ENCODE assay signal across 9 cellular contexts in the genomic region with DNA sequence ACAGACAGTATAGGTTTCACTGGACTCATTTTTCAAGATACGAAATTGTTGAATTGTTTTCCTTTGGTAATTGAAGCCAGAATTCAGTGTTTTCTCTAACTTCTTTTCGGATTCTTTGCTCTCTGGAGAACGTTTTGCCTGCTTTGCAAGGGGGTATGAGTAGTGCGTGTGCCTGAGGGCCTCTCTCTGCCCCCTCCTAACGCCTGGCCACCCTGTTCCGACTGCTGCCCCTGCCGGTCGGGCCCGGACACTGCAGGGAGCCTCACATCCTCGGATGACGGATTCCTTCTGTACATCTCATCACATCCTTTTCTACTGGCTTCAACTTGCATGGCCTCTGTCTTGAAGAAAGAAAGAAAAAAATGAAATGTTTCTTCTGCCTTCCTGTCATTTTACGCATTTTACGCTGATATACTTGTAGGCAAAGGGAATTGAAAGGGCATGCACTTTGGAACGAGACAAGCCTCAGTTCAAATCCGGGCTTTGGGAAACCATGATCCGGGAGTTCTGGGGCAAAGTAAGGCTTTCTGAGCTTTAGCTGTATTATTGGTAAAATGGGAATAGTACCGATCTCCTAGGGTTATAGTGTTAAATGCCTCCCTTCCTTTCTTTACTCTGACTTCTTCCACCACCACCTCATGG.
A peak's percentile ranks its signal among the peaks of the same experiment; 100 is the strongest.
DNase-seq lines count a peak whose midpoint lies in the region; FAIRE-seq and TF ChIP-seq lines count a peak whose summit lies in the region.
"Had no signal": no experiment of that assay in that cellular context is flagged by ENCODE, and none has a peak within 500 bp of the region (broad histone marks: within the 10 kb centered on the region; RNA-seq: fewer than 3 reads in every experiment).

No MANE protein-coding gene starts in this region.

- TF ChIP-seq CTCF in HFF-Myc (IDR thresholded peaks at IDR 0.05; ENCODE audit: low read depth, low read length, missing control alignments) (peak; percentile 91), astrocyte (IDR thresholded peaks at IDR 0.05; ENCODE audit: insufficient read depth, low read depth, low read length) (peak; percentile 55), right atrium auricular region (IDR thresholded peaks at IDR 0.05) (peak; percentile 60 to 77), thyroid gland (IDR thresholded peaks at IDR 0.05) (peak in 5 of 6 experiments; percentile 31 to 61 (median 53))

- H3K4me1 ChIP-seq in astrocyte (ENCODE audit: insufficient read depth, low read length) (no peaks in the 10 kb centered on the region), right atrium auricular region (peaks cover 0 to 13% of the 10 kb centered on the region in 2 donors), thyroid gland (peaks cover 4 to 22% of the 10 kb centered on the region in 2 donors)

- 61 to 63% methylated on average over 17 of the region's 17 CpGs for WGBS in thyroid gland, 2 donors

- H3K4me2 ChIP-seq in astrocyte (ENCODE audit: low read length): no peak overlapping the region

- no peak overlapping the region for H3K4me3 Mint-ChIP-seq in astrocyte (ENCODE audit: unreplicated experiment)

- peaks cover 19% of the 10 kb centered on the region for H3K4me1 Mint-ChIP-seq in astrocyte (ENCODE audit: low read depth, unreplicated experiment)

- H3K4me3 ChIP-seq in HFF-Myc (replicated peaks; ENCODE audit: low read depth, low read length): no peak overlapping the region
- H3K4me3 ChIP-seq in astrocyte (ENCODE audit: insufficient read depth, low read depth, low read length): no peak overlapping the region
- no peak overlapping the region for H3K4me3 ChIP-seq in right atrium auricular region
- no peak overlapping the region for H3K4me3 ChIP-seq in thyroid gland (replicated peaks in 1 of 3)
- H3K4me3 ChIP-seq: GM23248, SK-N-MC had no signal

- H3K27ac Mint-ChIP-seq in astrocyte (ENCODE audit: unreplicated experiment): no peak overlapping the region

- no peak for TF ChIP-seq POLR2A in thyroid gland (IDR thresholded peaks at IDR 0.05)

- no peak for DNase-seq in HFF-Myc (ENCODE audit: extremely low read depth, low read depth)
- peak; percentile 41 for DNase-seq in astrocyte (ENCODE audit: low read depth)
- peak; percentile 69 for DNase-seq in right atrium auricular region (ENCODE audit: low spot score)
- peak; percentile 40 to 49 for DNase-seq in thyroid gland
- DNase-seq in SW 1271 (lab: John Stamatoyannopoulos, UW): no peak
- no peak for DNase-seq in occipital lobe (lab: John Stamatoyannopoulos, UW)
- no peak for DNase-seq in activated CD4-positive, CD25-positive, alpha-beta regulatory T cell (lab: John Stamatoyannopoulos, UW)
- DNase-seq: GM23248 had no signal

- H3K27ac ChIP-seq in astrocyte (ENCODE audit: low read depth, low read length) (no peak overlapping the region), right atrium auricular region (no peak overlapping the region), thyroid gland (no peak overlapping the region)
- H3K27ac ChIP-seq: GM23248, SK-N-MC had no signal

- H3K27me3 ChIP-seq in astrocyte (ENCODE audit: insufficient read depth, low read length) (no peaks in the 10 kb centered on the region), right atrium auricular region (no peaks in the 10 kb centered on the region), thyroid gland (no peaks in the 10 kb centered on the region)

- H3K79me2 ChIP-seq in astrocyte (ENCODE audit: insufficient read depth, low read length): no peaks in the 10 kb centered on the region

- no peak for FAIRE-seq in astrocyte (lab: Jason Lieb, UNC)

- no peaks in the 10 kb centered on the region for H3K36me3 ChIP-seq in astrocyte (ENCODE audit: insufficient read depth, low read length)
- no peaks in the 10 kb centered on the region for H3K36me3 ChIP-seq in right atrium auricular region
- no peaks in the 10 kb centered on the region for H3K36me3 ChIP-seq in thyroid gland

- H3K9me3 ChIP-seq in astrocyte (ENCODE audit: insufficient read depth, low read depth, low read length) (no peaks in the 10 kb centered on the region), right atrium auricular region (no peaks in the 10 kb centered on the region), thyroid gland (no peaks in the 10 kb centered on the region)

- H3K9ac ChIP-seq in astrocyte (ENCODE audit: low read length): no peak overlapping the region
- H3K9ac ChIP-seq: GM23248 had no signal

- H3K9me3 Mint-ChIP-seq in astrocyte (ENCODE audit: unreplicated experiment): peaks cover 8% of the 10 kb centered on the region

- intact Hi-C loops in thyroid gland (cut with DNase I): no loop called here

- peaks cover 3% of the 10 kb centered on the region for H3K36me3 Mint-ChIP-seq in astrocyte (ENCODE audit: low read depth, unreplicated experiment)

- peaks cover 14% of the 10 kb centered on the region for H4K20me1 ChIP-seq in astrocyte (ENCODE audit: insufficient read depth, low read length)

- H2AFZ ChIP-seq in astrocyte (ENCODE audit: low read depth, low read length): no peak overlapping the region
- H2AFZ ChIP-seq: GM23248 had no signal

- no peaks in the 10 kb centered on the region for H3K27me3 Mint-ChIP-seq in astrocyte (ENCODE audit: low read depth, unreplicated experiment)

Comparison
In these comparisons a context has a peak if more than half of its experiments do, and no peak if none do; other contexts are left out.
1. DNase-seq: peak in astrocyte (single experiment), right atrium auricular region (single experiment) and thyroid gland (2 of 2); none in HFF-Myc (single experiment), SW 1271 (0 of 2), occipital lobe (single experiment) and activated CD4-positive, CD25-positive, alpha-beta regulatory T cell (0 of 4).
2. Peak in every context shown above with its lines, with median percentiles within 50 percentile points of each other: CTCF ChIP-seq.